ENCODE assay signal across 20 cellular contexts in genomic region chr21:45894891-45895777, GRCh38.
"Had no signal": no experiment of that assay in that cellular context is flagged by ENCODE, and none has a peak within 500 bp of the region (broad histone marks: within the 10 kb centered on the region; RNA-seq: fewer than 3 reads in every experiment).

No MANE protein-coding gene starts in this region.

- H3K36me3 ChIP-seq: brain microvascular endothelial cell, gastroesophageal sphincter, left ventricle myocardium inferior, prostate gland, thyroid gland, uterus had no signal

- H3K36me3 Mint-ChIP-seq: activated naive CD8-positive, alpha-beta T cell; natural killer cell treated with Interleukin-12 subunit alpha and Interleukin-12 subunit beta and Interleukin-15 and Interleukin-18, amount 100 ng/mL, for 72 hours; stimulated activated effector memory CD8-positive, alpha-beta T cell treated with anti-CD3 and anti-CD28 coated beads, Interleukin-12 subunit alpha, Interleukin-12 subunit beta, amount 100 ng/mL, for 72 hours; WTC11 had no signal

- H3K4me1 ChIP-seq: prostate gland, thyroid gland had no signal

- H3K4me3 Mint-ChIP-seq: activated CD8-positive, alpha-beta T cell treated with anti-CD3 and anti-CD28 coated beads, Interleukin-2, amount 10 ng/mL, durations not matched to agents 7 days and 5 days; activated naive CD8-positive, alpha-beta T cell; endodermal cell; natural killer cell treated with Interleukin-12 subunit alpha and Interleukin-12 subunit beta and Interleukin-15 and Interleukin-18, amount 100 ng/mL, for 72 hours; stimulated activated effector memory CD8-positive, alpha-beta T cell treated with anti-CD3 and anti-CD28 coated beads, Interleukin-12 subunit alpha, Interleukin-12 subunit beta, amount 100 ng/mL, for 72 hours; WTC11 had no signal

- H3K27me3 Mint-ChIP-seq: activated naive CD8-positive, alpha-beta T cell had no signal

- DNase-seq: activated CD4-positive, alpha-beta T cell treated with anti-CD3 and anti-CD28 coated beads for 4 hours; activated CD8-positive, alpha-beta memory T cell treated with anti-CD3 and anti-CD28 coated beads, Interleukin-2, amount 50 U/mL, for 4 hours; activated CD8-positive, alpha-beta T cell treated with anti-CD3 and anti-CD28 coated beads, Interleukin-2, amount 10 ng/mL, durations not matched to agents 7 days and 5 days; activated effector memory CD4-positive, alpha-beta T cell treated with anti-CD3 and anti-CD28 coated beads, Interleukin-2, amount 50 U/mL, for 16 hours; activated T-cell treated with anti-CD3 and anti-CD28 coated beads, Interleukin-2, amount 50 U/mL, for 48 hours; dermis blood vessel endothelial cell; endodermal cell; mesendoderm; SW 1271; thyroid gland had no signal

- ATAC-seq: activated CD8-positive, alpha-beta T cell treated with anti-CD3 and anti-CD28 coated beads, Interleukin-2, amount 10 ng/mL, durations not matched to agents 7 days and 5 days; stimulated activated effector memory CD8-positive, alpha-beta T cell treated with anti-CD3 and anti-CD28 coated beads, Interleukin-12 subunit alpha, Interleukin-12 subunit beta, amount 100 ng/mL, for 72 hours; WTC11 had no signal

- H3K27ac ChIP-seq: brain microvascular endothelial cell, hepatocyte, prostate gland, thyroid gland, uterus had no signal

- H3K4me1 Mint-ChIP-seq: endodermal cell, WTC11 had no signal

- H3K9me3 Mint-ChIP-seq: endodermal cell; natural killer cell treated with Interleukin-12 subunit alpha and Interleukin-12 subunit beta and Interleukin-15 and Interleukin-18, amount 100 ng/mL, for 72 hours; stimulated activated effector memory CD8-positive, alpha-beta T cell treated with anti-CD3 and anti-CD28 coated beads, Interleukin-12 subunit alpha, Interleukin-12 subunit beta, amount 100 ng/mL, for 72 hours; WTC11 had no signal

- H3K4me3 ChIP-seq: gastroesophageal sphincter, hepatocyte, left ventricle myocardium inferior, prostate gland, thyroid gland, uterus had no signal

- H3K9me3 ChIP-seq: gastroesophageal sphincter, left ventricle myocardium inferior, prostate gland, thyroid gland, uterus had no signal

- H3K27me3 ChIP-seq: brain microvascular endothelial cell, hepatocyte, thyroid gland, uterus had no signal

- H3K27ac Mint-ChIP-seq: activated CD8-positive, alpha-beta T cell treated with anti-CD3 and anti-CD28 coated beads, Interleukin-2, amount 10 ng/mL, durations not matched to agents 7 days and 5 days; activated naive CD8-positive, alpha-beta T cell; natural killer cell treated with Interleukin-12 subunit alpha and Interleukin-12 subunit beta and Interleukin-15 and Interleukin-18, amount 100 ng/mL, for 72 hours; stimulated activated effector memory CD8-positive, alpha-beta T cell treated with anti-CD3 and anti-CD28 coated beads, Interleukin-12 subunit alpha, Interleukin-12 subunit beta, amount 100 ng/mL, for 72 hours; WTC11 had no signal
